In genomic region chr5:64505769-64506566, GRCh38 we compare ENCODE assay signal across 8 cellular contexts. TPM values are rescaled to one million over a fixed set of nuclear protein-coding genes. Genes with fewer than 3 reads are reported as not detected.
DNase-seq lines count a peak whose midpoint lies in the region; ATAC-seq and TF ChIP-seq lines count a peak whose summit lies in the region.

RGS7BP (plus strand) TSS chr5:64506015; CDS start chr5:64506625, 610 bp downstream.

- 4% methylated on average over 53 of the region's 53 CpGs for WGBS in liver
- 2% methylated on average over 13 to 50 of the region's 53 CpGs for WGBS in testis, 2 donors

- H3K4me1 ChIP-seq in liver (ENCODE audit: control insufficient read depth in 4 of 4, insufficient read depth in 4 of 4, low read length in 3 of 4) (peaks cover 0 to 17% (median 12%) of the 10 kb centered on the region in 4 donors), testis (no peaks in the 10 kb centered on the region)

- H3K27ac Mint-ChIP-seq in CD4-positive, alpha-beta T cell, result no peak within 1 kb of the TSS

- H3K4me1 Mint-ChIP-seq in CD4-positive, alpha-beta T cell (ENCODE audit: low read depth), result peaks cover 7% of the 10 kb centered on the region

- POLR2A ChIA-PET in CD4-positive, alpha-beta T cell (lab: Charles Lee), result no interaction called here

- peak within 1 kb of the TSS; percentile 43 to 72 (median 57) for H3K4me3 ChIP-seq in liver (ENCODE audit: low read depth in 1 of 3, low read length in 3 of 3)
- peak within 1 kb of the TSS; percentile 58 to 76 for H3K4me3 ChIP-seq in testis

- TF ChIP-seq CTCF in liver (IDR thresholded peaks at IDR 0.05; ENCODE audit: low read depth, low read length, missing input control) (no peak), testis (IDR thresholded peaks at IDR 0.05) (no peak)
- TF ChIP-seq CTCF in CD4-positive, alpha-beta T cell (IDR thresholded peaks at IDR 0.05), result no peak

- no peaks in the 10 kb centered on the region for H3K36me3 Mint-ChIP-seq in CD4-positive, alpha-beta T cell (ENCODE audit: low read depth)

- peaks cover 68% of the 10 kb centered on the region for H3K27me3 Mint-ChIP-seq in CD4-positive, alpha-beta T cell

- DNase-seq in NCI-H2171 (lab: John Stamatoyannopoulos, UW) (peak; percentile 21), dermis blood vessel endothelial cell (peak; percentile 55), testis (peak; percentile 61), NK-92 (lab: John Stamatoyannopoulos, UW; ENCODE audit: unreplicated experiment) (no peak)
- DNase-seq in CD4-positive, alpha-beta T cell, result no peak

- no peaks in the 10 kb centered on the region for H3K9me3 Mint-ChIP-seq in CD4-positive, alpha-beta T cell

- CTCF ChIA-PET in CD4-positive, alpha-beta T cell (lab: Charles Lee), result no interaction called here

- no peak for TF ChIP-seq POLR2A in testis (IDR thresholded peaks at IDR 0.05)

- H3K27me3 ChIP-seq in liver (ENCODE audit: control insufficient read depth in 4 of 4, insufficient read depth in 4 of 4, low read length in 3 of 4) (peaks cover 0 to 4% (median 0%) of the 10 kb centered on the region in 4 donors), testis (no peaks in the 10 kb centered on the region)
- peaks cover 40% of the 10 kb centered on the region for H3K27me3 ChIP-seq in CD4-positive, alpha-beta T cell (ENCODE audit: control insufficient read depth, insufficient read depth, low read length)

- TF ChIP-seq RAD21 in liver (IDR thresholded peaks at IDR 0.05), result no peak

- ATAC-seq in GM18868 (IDR thresholded peaks at IDR 0.05; ENCODE audit: unreplicated experiment) (peak; percentile 71), GM21786 (IDR thresholded peaks at IDR 0.05; ENCODE audit: unreplicated experiment) (no peak)
- no peak for ATAC-seq in CD4-positive, alpha-beta T cell (ENCODE audit: poor library complexity)

- intact Hi-C loops in testis (cut with DNase I; ENCODE audit: low total_unique reads), result loop anchor here (10.0 kb wide), 1 partner anchor 89 kb away; no protein-coding TSS in a partner anchor
- intact Hi-C loops in CD4-positive, alpha-beta T cell (cut with DNase I, micrococcal nuclease), result no loop called here

- no peaks in the 10 kb centered on the region for H3K36me3 ChIP-seq in liver (ENCODE audit: control insufficient read depth in 4 of 4, insufficient read depth in 3 of 4, low read depth in 1 of 4, low read length in 3 of 4)
- no peaks in the 10 kb centered on the region for H3K36me3 ChIP-seq in testis (ENCODE audit: low read depth, missing control alignments)

- no peak within 1 kb of the TSS for H3K4me3 Mint-ChIP-seq in CD4-positive, alpha-beta T cell

- no peaks in the 10 kb centered on the region for H3K9me3 ChIP-seq in liver (ENCODE audit: control insufficient read depth in 4 of 4, low read length in 3 of 4)
- no peaks in the 10 kb centered on the region for H3K9me3 ChIP-seq in testis
- no peaks in the 10 kb centered on the region for H3K9me3 ChIP-seq in CD4-positive, alpha-beta T cell (ENCODE audit: control insufficient read depth, low read length)

- no peak within 1 kb of the TSS for H3K27ac ChIP-seq in liver (ENCODE audit: low read depth in 1 of 2, low read length in 2 of 2)
- H3K27ac ChIP-seq in testis, result peak within 1 kb of the TSS; percentile 14 to 42
- no peak within 1 kb of the TSS for H3K27ac ChIP-seq in CD4-positive, alpha-beta T cell (ENCODE audit: low read depth, low read length)

- H3K9ac ChIP-seq in liver (ENCODE audit: low read depth in 1 of 2, low read length in 2 of 2), result no peak within 1 kb of the TSS

TF ChIP-seq in liver, 16 proteins besides CTCF, POLR2A, EP300 and RAD21:
- no peak for TF ChIP-seq REST (IDR thresholded peaks at IDR 0.05)
- no peak for TF ChIP-seq FOXA1 (IDR thresholded peaks at IDR 0.05)
- TF ChIP-seq, protein P1, sequence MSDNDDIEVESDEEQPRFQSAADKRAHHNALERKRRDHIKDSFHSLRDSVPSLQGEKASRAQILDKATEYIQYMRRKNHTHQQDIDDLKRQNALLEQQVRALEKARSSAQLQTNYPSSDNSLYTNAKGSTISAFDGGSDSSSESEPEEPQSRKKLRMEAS (IDR thresholded peaks at IDR 0.05), result no peak
- TF ChIP-seq TAF1 (conservative IDR thresholded peaks at IDR 0.05), result no peak
- TF ChIP-seq NR2F2 (IDR thresholded peaks at IDR 0.05), result no peak
- no peak for TF ChIP-seq EGR1 (IDR thresholded peaks at IDR 0.05; ENCODE audit: low read depth in 2 of 2)
- TF ChIP-seq JUND (IDR thresholded peaks at IDR 0.05), result no peak
- TF ChIP-seq, protein P2, sequence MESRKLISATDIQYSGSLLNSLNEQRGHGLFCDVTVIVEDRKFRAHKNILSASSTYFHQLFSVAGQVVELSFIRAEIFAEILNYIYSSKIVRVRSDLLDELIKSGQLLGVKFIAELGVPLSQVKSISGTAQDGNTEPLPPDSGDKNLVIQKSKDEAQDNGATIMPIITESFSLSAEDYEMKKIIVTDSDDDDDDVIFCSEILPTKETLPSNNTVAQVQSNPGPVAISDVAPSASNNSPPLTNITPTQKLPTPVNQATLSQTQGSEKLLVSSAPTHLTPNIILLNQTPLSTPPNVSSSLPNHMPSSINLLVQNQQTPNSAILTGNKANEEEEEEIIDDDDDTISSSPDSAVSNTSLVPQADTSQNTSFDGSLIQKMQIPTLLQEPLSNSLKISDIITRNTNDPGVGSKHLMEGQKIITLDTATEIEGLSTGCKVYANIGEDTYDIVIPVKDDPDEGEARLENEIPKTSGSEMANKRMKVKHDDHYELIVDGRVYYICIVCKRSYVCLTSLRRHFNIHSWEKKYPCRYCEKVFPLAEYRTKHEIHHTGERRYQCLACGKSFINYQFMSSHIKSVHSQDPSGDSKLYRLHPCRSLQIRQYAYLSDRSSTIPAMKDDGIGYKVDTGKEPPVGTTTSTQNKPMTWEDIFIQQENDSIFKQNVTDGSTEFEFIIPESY (IDR thresholded peaks at IDR 0.05), result no peak
- no peak for TF ChIP-seq GABPA (IDR thresholded peaks at IDR 0.05 in 1 of 2, conservative IDR thresholded peaks at IDR 0.05 in 1 of 2)
- TF ChIP-seq YY1 (IDR thresholded peaks at IDR 0.05), result no peak
- TF ChIP-seq FOXA2 (IDR thresholded peaks at IDR 0.05), result no peak
- no peak for TF ChIP-seq SP1 (IDR thresholded peaks at IDR 0.05)
- no peak for TF ChIP-seq ATF3 (IDR thresholded peaks at IDR 0.05)
- TF ChIP-seq RXRA (IDR thresholded peaks at IDR 0.05), result no peak

RNA-seq across cellular contexts. Expression of gene RGS7BP, which starts in this region (rescaled TPM):
- 0.17 and 0.19 TPM in 2 replicates for total RNA-seq in dermis blood vessel endothelial cell
- 1 to 10 TPM; 1.0 to 1.9 TPM for total RNA-seq in liver
- 1 to 10 TPM in 1 of 2 donors, under 1 TPM in 1; 0.47 to 1.1 TPM for polyA plus RNA-seq in liver
- 1 to 10 TPM; 3.1 to 7.8 TPM for total RNA-seq in testis
- polyA plus RNA-seq in testis (ENCODE audit: insufficient read depth, low read depth, low replicate concordance), result 0.63 TPM
- total RNA-seq in CD4-positive, alpha-beta T cell, result not detected

Comparison
In these comparisons a context has a peak if more than half of its experiments do, and no peak if none do; other contexts are left out.
1. Peak in DNase-seq in dermis blood vessel endothelial cell; RNA of the gene not detected or under 1 TPM.
2. DNase-seq: peak in NCI-H2171 (single experiment) and testis (single experiment); none in NK-92 (single experiment) and CD4-positive, alpha-beta T cell (0 of 10).
3. H3K27ac ChIP-seq: peak in testis (2 of 2); none in liver (0 of 2) and CD4-positive, alpha-beta T cell (single experiment).